Comparison of ENCODE assay signal across 15 cellular contexts in genomic region chr6:130675072-130675471, GRCh38.
DNase-seq lines count a peak whose midpoint lies in the region; ATAC-seq, FAIRE-seq and TF ChIP-seq lines count a peak whose summit lies in the region.
"Had no signal": no experiment of that assay in that cellular context is flagged by ENCODE, and none has a peak within 500 bp of the region (broad histone marks: within the 10 kb centered on the region; RNA-seq: fewer than 3 reads in every experiment).

No MANE protein-coding gene starts in this region.

- no peaks in the 10 kb centered on the region for H3K9me3 Mint-ChIP-seq in central memory CD8-positive, alpha-beta T cell
- H3K9me3 Mint-ChIP-seq in activated naive CD8-positive, alpha-beta T cell treated with anti-CD3 and anti-CD28 coated beads for 36 hours: peaks cover 18% of the 10 kb centered on the region
- H3K9me3 Mint-ChIP-seq: GM23338 had no signal

- no peak overlapping the region for H3K4me3 ChIP-seq in MG63
- H3K4me3 ChIP-seq: GM23338 had no signal

- H3K4me1 Mint-ChIP-seq in central memory CD8-positive, alpha-beta T cell: peaks cover 8% of the 10 kb centered on the region
- no peaks in the 10 kb centered on the region for H3K4me1 Mint-ChIP-seq in activated naive CD8-positive, alpha-beta T cell treated with anti-CD3 and anti-CD28 coated beads for 36 hours
- H3K4me1 Mint-ChIP-seq: CD4-positive, CD25-positive, alpha-beta regulatory T cell had no signal

- no peaks in the 10 kb centered on the region for H3K27me3 Mint-ChIP-seq in central memory CD8-positive, alpha-beta T cell
- H3K27me3 Mint-ChIP-seq in activated naive CD8-positive, alpha-beta T cell treated with anti-CD3 and anti-CD28 coated beads for 36 hours: no peaks in the 10 kb centered on the region
- H3K27me3 Mint-ChIP-seq: CD4-positive, CD25-positive, alpha-beta regulatory T cell had no signal

- no peak overlapping the region for H3K4me3 Mint-ChIP-seq in central memory CD8-positive, alpha-beta T cell
- H3K4me3 Mint-ChIP-seq in activated naive CD8-positive, alpha-beta T cell treated with anti-CD3 and anti-CD28 coated beads for 36 hours: no peak overlapping the region
- H3K4me3 Mint-ChIP-seq: activated T-cell treated with anti-CD3 and anti-CD28 coated beads, Interleukin-2, amount 50 U/mL, for 4 hours; CD4-positive, CD25-positive, alpha-beta regulatory T cell; GM23338 had no signal

- no peaks in the 10 kb centered on the region for H3K9me3 ChIP-seq in MG63

- no peaks in the 10 kb centered on the region for H3K36me3 Mint-ChIP-seq in central memory CD8-positive, alpha-beta T cell (ENCODE audit: insufficient read depth)
- H3K36me3 Mint-ChIP-seq in activated naive CD8-positive, alpha-beta T cell treated with anti-CD3 and anti-CD28 coated beads for 36 hours: peaks cover 5% of the 10 kb centered on the region
- H3K36me3 Mint-ChIP-seq: CD4-positive, CD25-positive, alpha-beta regulatory T cell had no signal

- peak; percentile 36 for ATAC-seq in central memory CD8-positive, alpha-beta T cell (replicated peaks; ENCODE audit: extremely low read depth, poor library complexity, severe bottlenecking)
- ATAC-seq: activated CD4-positive, CD25-positive, alpha-beta regulatory T cell treated with anti-CD3 and anti-CD28 coated beads, Interleukin-2, amount 50 U/mL, for 24 hours; GM23338 had no signal

- no peak overlapping the region for H3K27ac Mint-ChIP-seq in central memory CD8-positive, alpha-beta T cell (ENCODE audit: low read depth)
- H3K27ac Mint-ChIP-seq in activated naive CD8-positive, alpha-beta T cell treated with anti-CD3 and anti-CD28 coated beads for 36 hours: no peak overlapping the region
- H3K27ac Mint-ChIP-seq: CD4-positive, CD25-positive, alpha-beta regulatory T cell had no signal

- no peaks in the 10 kb centered on the region for H3K27me3 ChIP-seq in MG63

- peak; percentile 61 for FAIRE-seq in H54 (lab: Jason Lieb, UNC)

- TF ChIP-seq POLR2A in H54 (IDR thresholded peaks at IDR 0.05; ENCODE audit: low read depth, low read length): no peak

- H3K36me3 ChIP-seq in MG63: no peaks in the 10 kb centered on the region

- DNase-seq in H54 (ENCODE audit: insufficient read length, low spot score) (peak; percentile 9), RKO (ENCODE audit: low spot score) (peak; percentile 56), myocyte (ENCODE audit: low read depth) (peak; percentile 29), Ammon's horn (ENCODE audit: low spot score) (no peak), MG63 (no peak)
- DNase-seq in central memory CD8-positive, alpha-beta T cell (ENCODE audit: low spot score in 2 of 2): no peak
- DNase-seq in stimulated activated CD8-positive, alpha-beta memory T cell treated with anti-CD3 and anti-CD28 coated beads, Interleukin-4, amount 100 ng/mL, for 48 hours: no peak
- no peak for DNase-seq in activated naive CD8-positive, alpha-beta T cell treated with anti-CD3 and anti-CD28 coated beads for 36 hours
- DNase-seq: activated T-cell treated with anti-CD3 and anti-CD28 coated beads, Interleukin-2, amount 50 U/mL, for 4 hours; CD4-positive, CD25-positive, alpha-beta regulatory T cell; hypothalamus; MV-4-11; NCI-H2171 treated with DMSO at 0.1 percent for 48 hours had no signal

Comparison
In these comparisons a context has a peak if more than half of its experiments do, and no peak if none do; other contexts are left out.
1. DNase-seq: peak in H54 (single experiment), RKO (single experiment) and myocyte (single experiment); none in central memory CD8-positive, alpha-beta T cell (0 of 2), stimulated activated CD8-positive, alpha-beta memory T cell treated with anti-CD3 and anti-CD28 coated beads, Interleukin-4, amount 100 ng/mL, for 48 hours (single experiment), activated naive CD8-positive, alpha-beta T cell treated with anti-CD3 and anti-CD28 coated beads for 36 hours (single experiment), Ammon's horn (single experiment) and MG63 (single experiment).